1 cellular context compared by ENCODE assay signal in the genomic region with DNA sequence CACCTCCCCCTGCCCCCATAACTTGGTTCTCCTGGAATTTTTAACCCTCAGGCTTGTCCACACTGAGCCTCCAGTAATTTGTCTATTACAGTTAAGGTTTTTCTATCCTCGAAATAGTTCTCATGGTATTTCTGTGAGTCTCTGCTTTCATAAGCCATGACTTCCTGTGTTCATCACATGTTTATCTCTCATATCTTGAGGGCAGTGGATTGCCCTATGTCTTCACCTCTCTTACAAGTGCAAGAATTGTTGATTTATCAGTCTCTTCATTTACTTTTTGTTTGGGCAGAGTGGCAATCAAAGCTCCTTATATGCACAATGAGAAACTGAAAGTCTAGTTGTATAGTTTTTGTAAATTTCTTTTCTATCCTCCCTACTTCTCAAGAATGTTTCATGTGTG.
TF ChIP-seq lines count a peak whose summit lies in the region.

No MANE protein-coding gene starts in this region.

TF ChIP-seq in SK-N-SH treated with all-trans-retinoic acid at 6 μM for 48 hours, 23 proteins besides CTCF, POLR2A, EP300 and RAD21 (continued from another document):
- TF ChIP-seq TSHZ2 (CRISPR knock-in tag; IDR thresholded peaks at IDR 0.05) (no peak), TOX (CRISPR knock-in tag; IDR thresholded peaks at IDR 0.05; ENCODE audit: borderline replicate concordance) (no peak), POU6F1 (CRISPR knock-in tag; IDR thresholded peaks at IDR 0.05; ENCODE audit: borderline replicate concordance, low read depth) (no peak), TCF4 (CRISPR knock-in tag; IDR thresholded peaks at IDR 0.05; ENCODE audit: borderline replicate concordance) (no peak)
